Comparison of ENCODE assay signal across 19 cellular contexts in the genomic region with DNA sequence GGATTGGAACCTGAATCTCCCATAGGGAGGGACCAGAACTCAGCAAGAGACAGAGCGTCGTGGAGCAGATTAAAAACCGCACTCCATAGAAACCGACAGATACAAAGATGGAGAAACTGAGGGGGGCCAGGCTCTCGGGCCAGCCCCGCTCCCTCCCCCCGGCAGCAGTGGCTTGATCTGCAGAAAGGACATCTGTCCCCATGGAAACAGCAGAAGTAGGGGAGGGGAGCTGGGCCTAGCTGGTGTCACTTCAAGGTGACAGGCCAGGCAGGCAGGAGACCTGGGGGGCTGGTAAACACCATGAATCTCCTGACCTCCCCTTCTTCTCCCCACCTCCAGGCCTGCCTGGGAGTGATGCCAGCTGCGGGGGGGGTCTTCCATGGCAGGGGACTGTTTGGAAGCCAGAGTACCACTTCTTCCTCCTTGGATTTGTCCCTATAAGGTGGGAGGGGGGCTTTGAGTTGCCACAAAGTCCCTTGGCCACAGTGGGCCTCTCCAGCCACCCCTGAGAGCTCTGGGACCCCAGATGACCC. TPM values are rescaled to one million over a fixed set of nuclear protein-coding genes. Genes with fewer than 3 reads are reported as not detected.
DNase-seq lines count a peak whose midpoint lies in the region; ATAC-seq, FAIRE-seq and TF ChIP-seq lines count a peak whose summit lies in the region.
"Had no signal": no experiment of that assay in that cellular context is flagged by ENCODE, and none has a peak within 500 bp of the region (broad histone marks: within the 10 kb centered on the region; RNA-seq: fewer than 3 reads in every experiment).

No MANE protein-coding gene starts in this region.

- H3K9me3 Mint-ChIP-seq in nephron progenitor cell: no peaks in the 10 kb centered on the region
- no peaks in the 10 kb centered on the region for H3K9me3 Mint-ChIP-seq in CD8-positive, alpha-beta T cell
- H3K9me3 Mint-ChIP-seq: CD4-positive, alpha-beta T cell; H9; HFFc6 had no signal

- H3K4me1 ChIP-seq in HEK293 (ENCODE audit: control insufficient read depth, insufficient read depth, low read length) (no peaks in the 10 kb centered on the region), K562 (replicated peaks in 1 of 2; ENCODE audit: control insufficient read depth in 2 of 2, insufficient read depth in 2 of 2, low read length in 2 of 2) (peaks cover 6 to 22% of the 10 kb centered on the region in 2 experiments; a peak in 4 of 5 replicates), neuronal stem cell (ENCODE audit: control insufficient read depth in 2 of 2, insufficient read depth in 1 of 2, low read depth in 1 of 2, low read length in 2 of 2) (peaks cover 7% of the 10 kb centered on the region in 2 donors)
- no peaks in the 10 kb centered on the region for H3K4me1 ChIP-seq in CD8-positive, alpha-beta T cell (ENCODE audit: insufficient read depth, low read length)

- H4K20me1 ChIP-seq in K562 (replicated peaks; ENCODE audit: control insufficient read depth, insufficient read depth, low read length): no peaks in the 10 kb centered on the region

- CTCF ChIA-PET in HEK293 (lab: Yijun Ruan, JAX): no interaction called here
- CTCF ChIA-PET in K562 (lab: Yijun Ruan, JAX; ENCODE audit: low intra/inter-chr PET ratio): no interaction called here
- CTCF ChIA-PET in CD8-positive, alpha-beta T cell (lab: Charles Lee): no interaction called here

- no peak overlapping the region for H3K23ac ChIP-seq in neuronal stem cell (ENCODE audit: low read depth, low read length, poor library complexity)

- H3K27me3 Mint-ChIP-seq in nephron progenitor cell (ENCODE audit: low read depth, poor library complexity): peaks cover 45% of the 10 kb centered on the region
- no peaks in the 10 kb centered on the region for H3K27me3 Mint-ChIP-seq in CD8-positive, alpha-beta T cell (ENCODE audit: low read depth)
- H3K27me3 Mint-ChIP-seq: CD4-positive, alpha-beta T cell had no signal

- TF ChIP-seq RAD21 in K562 (CRISPR knock-in tag; conservative IDR thresholded peaks at IDR 0.05 in 1 of 2, IDR thresholded peaks at IDR 0.05 in 1 of 2): no peak

- H3K9me1 ChIP-seq in K562 (ENCODE audit: control insufficient read depth, insufficient read depth, low read length): no peaks in the 10 kb centered on the region

- no peak overlapping the region for H2BK15ac ChIP-seq in neuronal stem cell (ENCODE audit: low read length)

- in situ Hi-C loops in K562 (cut with MboI): no loop called here

- H3K36me3 Mint-ChIP-seq in nephron progenitor cell (ENCODE audit: low read depth): no peaks in the 10 kb centered on the region
- peaks cover 21% of the 10 kb centered on the region for H3K36me3 Mint-ChIP-seq in CD8-positive, alpha-beta T cell

- no peak overlapping the region for H3K14ac ChIP-seq in neuronal stem cell (ENCODE audit: low read length)

- H3K36me3 ChIP-seq in HEK293 (ENCODE audit: control insufficient read depth in 2 of 2, insufficient read depth in 1 of 2, low read length in 2 of 2) (no peaks in the 10 kb centered on the region), K562 (ENCODE audit: control insufficient read depth, insufficient read depth, low read length) (no peaks in the 10 kb centered on the region), neuronal stem cell (replicated peaks in 1 of 2; ENCODE audit: control insufficient read depth in 2 of 2, insufficient read depth in 2 of 2, low read length in 2 of 2) (peaks cover 0 to 24% of the 10 kb centered on the region in 2 donors)
- H3K36me3 ChIP-seq in CD8-positive, alpha-beta T cell (ENCODE audit: insufficient read depth, low read length): peaks cover 4% of the 10 kb centered on the region

- H4K8ac ChIP-seq in neuronal stem cell (ENCODE audit: low read depth, low read length): no peak overlapping the region

- POLR2A ChIA-PET in HEK293 (lab: Yijun Ruan, JAX): no interaction called here
- POLR2A ChIA-PET in K562 (lab: Yijun Ruan, JAX): interaction anchor here (0.6 to 1.6 kb wide), 3 partner anchors 10 to 269 kb away, joined by 3 to 4 read pairs (median 3); a partner anchor contains a TSS
- POLR2A ChIA-PET in CD8-positive, alpha-beta T cell (lab: Charles Lee): no interaction called here

- FAIRE-seq in K562 (lab: Jason Lieb, UNC): no peak
- FAIRE-seq: GM12878, GM19239 had no signal

- no peak for TF ChIP-seq EP300 in K562 (IDR thresholded peaks at IDR 0.05; ENCODE audit: low read length)

- H4K91ac ChIP-seq in neuronal stem cell (ENCODE audit: low read depth, low read length, poor library complexity): no peak overlapping the region

- no peak overlapping the region for H2BK5ac ChIP-seq in neuronal stem cell (ENCODE audit: low read length)

- no peak overlapping the region for H3K4me3 ChIP-seq in HEK293 (ENCODE audit: low read depth, low read length)
- no peak overlapping the region for H3K4me3 ChIP-seq in K562
- no peak overlapping the region for H3K4me3 ChIP-seq in neuronal stem cell (ENCODE audit: low read length in 2 of 2)
- no peak overlapping the region for H3K4me3 ChIP-seq in CD8-positive, alpha-beta T cell (ENCODE audit: low read depth, low read length)
- H3K4me3 ChIP-seq: GM12878 had no signal

- no peak overlapping the region for H3K27ac Mint-ChIP-seq in nephron progenitor cell
- no peak overlapping the region for H3K27ac Mint-ChIP-seq in CD8-positive, alpha-beta T cell
- H3K27ac Mint-ChIP-seq: CD4-positive, alpha-beta T cell; HFFc6 had no signal

- H3K4me2 ChIP-seq in K562 (ENCODE audit: insufficient read depth, low read length): no peak overlapping the region
- H3K4me2 ChIP-seq in neuronal stem cell (ENCODE audit: insufficient read depth, low read length, poor library complexity, severe bottlenecking): no peak overlapping the region

- H3K79me1 ChIP-seq in neuronal stem cell (ENCODE audit: low read depth, low read length): no peaks in the 10 kb centered on the region

- TF ChIP-seq CTCF in HEK293 (tag by site-specific recombination; IDR thresholded peaks at IDR 0.05) (no peak), K562 (IDR thresholded peaks at IDR 0.05 in 2 of 3, conservative IDR thresholded peaks at IDR 0.05 in 1 of 3; ENCODE audit: insufficient read depth in 2 of 3, low read depth in 1 of 3, low read length in 3 of 3) (no peak), nephron progenitor cell (IDR thresholded peaks at IDR 0.05) (no peak)
- no peak for TF ChIP-seq CTCF in CD8-positive, alpha-beta T cell (IDR thresholded peaks at IDR 0.05)

- no peak overlapping the region for H2BK120ac ChIP-seq in neuronal stem cell (ENCODE audit: low read depth, low read length)

- H3K4ac ChIP-seq in neuronal stem cell (ENCODE audit: low read length): no peak overlapping the region

- ATAC-seq in K562: no peak
- no peak for ATAC-seq in CD8-positive, alpha-beta T cell
- ATAC-seq: GM12878 had no signal

- no peak overlapping the region for H3K4me3 Mint-ChIP-seq in nephron progenitor cell
- H3K4me3 Mint-ChIP-seq in CD8-positive, alpha-beta T cell: no peak overlapping the region
- H3K4me3 Mint-ChIP-seq: CD4-positive, alpha-beta T cell; H9; HFFc6 had no signal

- H3K9ac ChIP-seq in K562 (ENCODE audit: insufficient read depth in 1 of 2, low read depth in 2 of 2, low read length in 2 of 2) (peak overlapping the region in 1 of 2 experiments; percentile 1; a peak in 1 of 4 replicates), neuronal stem cell (ENCODE audit: low read depth, low read length, poor library complexity) (no peak overlapping the region)

- TF ChIP-seq POLR2A in K562 (conservative IDR thresholded peaks at IDR 0.05): no peak

- peak overlapping the region; percentile 74 for H3K18ac ChIP-seq in neuronal stem cell (ENCODE audit: low read length)

- no peak overlapping the region for H2BK12ac ChIP-seq in neuronal stem cell (ENCODE audit: low read length)

- H2AFZ ChIP-seq in K562 (ENCODE audit: low read depth, low read length) (no peak overlapping the region; the same call in 1 of the 2 replicates), neuronal stem cell (ENCODE audit: low read length) (peak overlapping the region; percentile 11)

- BruUV-seq in K562 (replicated peaks; lab: Mats Ljungman, UMichigan): no TSS peak

- no peaks in the 10 kb centered on the region for H3K79me2 ChIP-seq in K562 (ENCODE audit: control insufficient read depth, insufficient read depth, low read length)

- no peaks in the 10 kb centered on the region for H3K9me3 ChIP-seq in HEK293 (ENCODE audit: control insufficient read depth, insufficient read depth, low read depth, low read length)
- H3K9me3 ChIP-seq in K562 (replicated peaks; ENCODE audit: control insufficient read depth, insufficient read depth, low read depth, low read length): no peaks in the 10 kb centered on the region
- H3K9me3 ChIP-seq in neuronal stem cell (replicated peaks in 1 of 2; ENCODE audit: control insufficient read depth in 2 of 2, insufficient read depth in 1 of 2, low read depth in 1 of 2, low read length in 2 of 2): no peaks in the 10 kb centered on the region
- no peaks in the 10 kb centered on the region for H3K9me3 ChIP-seq in CD8-positive, alpha-beta T cell (ENCODE audit: low read length)

- 35% methylated on average over 8 of the region's 8 CpGs for WGBS in K562 (ENCODE audit: insufficient coverage, low coverage, missing lambda C conversion rate)
- no CpG with 5 or more reads among the region's 8 CpGs for WGBS in neuronal stem cell (ENCODE audit: extremely low coverage in 2 of 2, insufficient read length in 2 of 2, insufficient replicate concordance in 1 of 2), 2 donors

- intact Hi-C loops in K562 (cut with micrococcal nuclease): no loop called here
- intact Hi-C loops in CD8-positive, alpha-beta T cell (cut with DNase I, micrococcal nuclease): no loop called here

- DNase-seq in NCI-H2171 treated with DMSO at 0.1 percent for 48 hours (lab: John Stamatoyannopoulos, UW) (peak; percentile 45), NCI-H2171 (lab: John Stamatoyannopoulos, UW) (no peak), K562 (ENCODE audit: extremely low read depth in 1 of 4, low spot score in 3 of 4) (no peak), neuronal stem cell (ENCODE audit: low spot score) (no peak), nephron progenitor cell (no peak)
- DNase-seq in CD8-positive, alpha-beta T cell: no peak
- DNase-seq: ACHN; C1 segment of cervical spinal cord; CD4-positive, alpha-beta T cell; DMS79; GOT3; H9; HFFc6 had no signal

- H3K27ac ChIP-seq in HEK293 (ENCODE audit: extremely low read depth, low read depth, low read length) (no peak overlapping the region), K562 (ENCODE audit: extremely low read depth, low read depth, low read length) (no peak overlapping the region), neuronal stem cell (replicated peaks; ENCODE audit: low read length) (no peak overlapping the region)
- no peak overlapping the region for H3K27ac ChIP-seq in CD8-positive, alpha-beta T cell (ENCODE audit: low read depth, low read length)

- H3K4me1 Mint-ChIP-seq in nephron progenitor cell: peaks cover 11% of the 10 kb centered on the region
- no peaks in the 10 kb centered on the region for H3K4me1 Mint-ChIP-seq in CD8-positive, alpha-beta T cell (ENCODE audit: low read depth)

- H2AK5ac ChIP-seq in neuronal stem cell (ENCODE audit: low read depth, low read length): peak overlapping the region; percentile 81

- H3K27me3 ChIP-seq in K562 (ENCODE audit: control insufficient read depth in 2 of 2, insufficient read depth in 2 of 2, low read length in 2 of 2) (peaks cover 3 to 8% of the 10 kb centered on the region in 2 experiments; a peak in 2 of 5 replicates), neuronal stem cell (ENCODE audit: control insufficient read depth in 3 of 3, insufficient read depth in 3 of 3, low read depth in 1 of 3, low read length in 3 of 3) (no peaks in the 10 kb centered on the region)
- no peaks in the 10 kb centered on the region for H3K27me3 ChIP-seq in CD8-positive, alpha-beta T cell (ENCODE audit: insufficient read depth, low read length)

RNA-seq across cellular contexts. Expression of a gene that starts 10.9 kb away (rescaled TPM):
- total RNA-seq in K562 (2011; cell fraction: chromatin; rRNA removed; ENCODE audit: low replicate concordance): not detected in 2 replicates
- total RNA-seq in K562 (2011; cell fraction: nucleolus; rRNA removed): not detected in 2 replicates
- not detected in 2 replicates for total RNA-seq in K562 (2011; cell fraction: nucleoplasm; rRNA removed)
- total RNA-seq in K562 (2014; rRNA removed) (not detected in 2 replicates), K562 (2014; rRNA removed; fragmentation: Illumina TruSeq; extraction: Trizol) (not detected in 2 replicates), K562 (2015; rRNA removed; fragmentation: Illumina TruSeq; extraction: Trizol) (not detected in 2 replicates), K562 (2021) (not detected in 2 replicates)
- polyA plus RNA-seq in K562 (2011; rRNA removed) (not detected in 2 replicates), K562 (2014; fragmentation: Illumina TruSeq; extraction: Trizol) (not detected in 2 replicates), K562 (2014; fragmentation: Nextera tagmentation; extraction: Ambion mirVana) (not detected), K562 (2014; rRNA removed) (not detected in 2 replicates)
- 0.06 TPM in 1 of 2 replicates, not detected in the other for polyA plus RNA-seq in K562 (2011; cell fraction: cytosol; rRNA removed)
- polyA plus RNA-seq in K562 (2011; cell fraction: nucleus; rRNA removed): not detected in 2 replicates
- polyA plus RNA-seq in K562 (2012): 0.10 and 0.18 TPM in 2 replicates
- not detected in 2 replicates for polyA minus RNA-seq in K562 (2011; rRNA and poly(A)+ RNA removed)
- not detected in 2 replicates for polyA minus RNA-seq in K562 (2011; cell fraction: cytosol; rRNA and poly(A)+ RNA removed)
- not detected in 2 replicates for polyA minus RNA-seq in K562 (2011; cell fraction: nucleus; rRNA and poly(A)+ RNA removed)
- 1.2 TPM for polyA plus RNA-seq in neuronal stem cell (2013, experiment 1 of 2)
- polyA plus RNA-seq in neuronal stem cell (2013, experiment 2 of 2): 1.3 TPM
- 10 to 100 TPM; 18.7 to 19.5 TPM for total RNA-seq in CD8-positive, alpha-beta T cell
- total RNA-seq: A172, G401, HFFc6, HT1080 had no signal

RNA-seq across cellular contexts. Expression of a gene that starts 12.2 kb away (rescaled TPM):
- total RNA-seq in K562 (2011; cell fraction: chromatin; rRNA removed; ENCODE audit: low replicate concordance): 0.42 TPM in 1 of 2 replicates, not detected in the other
- total RNA-seq in K562 (2011; cell fraction: nucleolus; rRNA removed): not detected in 2 replicates
- total RNA-seq in K562 (2011; cell fraction: nucleoplasm; rRNA removed): not detected in 2 replicates
- total RNA-seq in K562 (2014; rRNA removed): 0.33 TPM in 1 of 2 replicates, not detected in the other
- total RNA-seq in K562 (2014; rRNA removed; fragmentation: Illumina TruSeq; extraction: Trizol): not detected in 2 replicates
- total RNA-seq in K562 (2015; rRNA removed; fragmentation: Illumina TruSeq; extraction: Trizol): 0.15 TPM in 1 of 2 replicates, not detected in the other
- 0.38 and 0.62 TPM in 2 replicates for total RNA-seq in K562 (2021)
- polyA plus RNA-seq in K562 (2011; rRNA removed): 0.22 TPM in 1 of 2 replicates, not detected in the other
- polyA plus RNA-seq in K562 (2011; cell fraction: cytosol; rRNA removed): 0.21 and 0.49 TPM in 2 replicates
- polyA plus RNA-seq in K562 (2011; cell fraction: nucleus; rRNA removed): 0.36 and 0.90 TPM in 2 replicates
- polyA plus RNA-seq in K562 (2012): 0.78 and 1.4 TPM in 2 replicates
- 0.42 TPM in 1 of 2 replicates, not detected in the other for polyA plus RNA-seq in K562 (2014; fragmentation: Illumina TruSeq; extraction: Trizol)
- under 1 TPM; 0.13 to 0.18 TPM for polyA plus RNA-seq in K562 (2014; fragmentation: Nextera tagmentation; extraction: Ambion mirVana)
- polyA plus RNA-seq in K562 (2014; rRNA removed): 0.05 and 0.13 TPM in 2 replicates
- not detected in 2 replicates for polyA minus RNA-seq in K562 (2011; rRNA and poly(A)+ RNA removed)
- polyA minus RNA-seq in K562 (2011; cell fraction: cytosol; rRNA and poly(A)+ RNA removed): not detected in 2 replicates
- polyA minus RNA-seq in K562 (2011; cell fraction: nucleus; rRNA and poly(A)+ RNA removed): not detected in 2 replicates
- polyA plus RNA-seq in neuronal stem cell (2013, experiment 1 of 2): 0.26 TPM
- 0.32 TPM for polyA plus RNA-seq in neuronal stem cell (2013, experiment 2 of 2)
- total RNA-seq in CD8-positive, alpha-beta T cell: under 1 TPM in 1 of 2 experiments, not detected in 1; 0.11 TPM
- total RNA-seq: G401, GM12878, HFFc6, HT1080 had no signal

RNA-seq across cellular contexts. Expression of a gene that starts 13.1 kb away (rescaled TPM):
- 1.8 and 3.1 TPM in 2 replicates for total RNA-seq in K562 (2011; cell fraction: chromatin; rRNA removed; ENCODE audit: low replicate concordance)
- total RNA-seq in K562 (2011; cell fraction: nucleolus; rRNA removed): 1.7 and 2.8 TPM in 2 replicates
- total RNA-seq in K562 (2011; cell fraction: nucleoplasm; rRNA removed): 0.92 and 1.4 TPM in 2 replicates
- 0.65 and 0.77 TPM in 2 replicates for total RNA-seq in K562 (2014; rRNA removed)
- total RNA-seq in K562 (2014; rRNA removed; fragmentation: Illumina TruSeq; extraction: Trizol): 0.73 and 0.80 TPM in 2 replicates
- total RNA-seq in K562 (2015; rRNA removed; fragmentation: Illumina TruSeq; extraction: Trizol): 0.49 and 0.69 TPM in 2 replicates
- 1.4 and 1.5 TPM in 2 replicates for total RNA-seq in K562 (2021)
- polyA plus RNA-seq in K562 (2011; rRNA removed): 0.87 and 1.2 TPM in 2 replicates
- polyA plus RNA-seq in K562 (2011; cell fraction: cytosol; rRNA removed): 0.44 and 3.4 TPM in 2 replicates
- 2.1 and 3.7 TPM in 2 replicates for polyA plus RNA-seq in K562 (2011; cell fraction: nucleus; rRNA removed)
- 0.44 and 1.0 TPM in 2 replicates for polyA plus RNA-seq in K562 (2012)
- polyA plus RNA-seq in K562 (2014; fragmentation: Illumina TruSeq; extraction: Trizol): 0.29 and 1.9 TPM in 2 replicates
- under 1 TPM in 1 of 2 experiments, not detected in 1; 0.11 TPM for polyA plus RNA-seq in K562 (2014; fragmentation: Nextera tagmentation; extraction: Ambion mirVana)
- 0.78 and 1.1 TPM in 2 replicates for polyA plus RNA-seq in K562 (2014; rRNA removed)
- 0.33 and 0.49 TPM in 2 replicates for polyA minus RNA-seq in K562 (2011; rRNA and poly(A)+ RNA removed)
- polyA minus RNA-seq in K562 (2011; cell fraction: cytosol; rRNA and poly(A)+ RNA removed): not detected in 2 replicates
- polyA minus RNA-seq in K562 (2011; cell fraction: nucleus; rRNA and poly(A)+ RNA removed): 0.22 and 0.81 TPM in 2 replicates
- polyA plus RNA-seq in neuronal stem cell (2013, experiment 1 of 2): 34.4 TPM
- 34.5 TPM for polyA plus RNA-seq in neuronal stem cell (2013, experiment 2 of 2)
- total RNA-seq in CD8-positive, alpha-beta T cell: 1 to 10 TPM; 3.1 to 4.9 TPM

RNA-seq across cellular contexts. Expression of a gene that starts 44.4 kb away (rescaled TPM):
- 8.3 and 15.5 TPM in 2 replicates for total RNA-seq in K562 (2011; cell fraction: chromatin; rRNA removed; ENCODE audit: low replicate concordance)
- 12.6 and 14.5 TPM in 2 replicates for total RNA-seq in K562 (2011; cell fraction: nucleolus; rRNA removed)
- 8.1 and 11.4 TPM in 2 replicates for total RNA-seq in K562 (2011; cell fraction: nucleoplasm; rRNA removed)
- total RNA-seq in K562 (2014; rRNA removed): 34.9 and 46.0 TPM in 2 replicates
- total RNA-seq in K562 (2014; rRNA removed; fragmentation: Illumina TruSeq; extraction: Trizol): 11.7 and 12.1 TPM in 2 replicates
- 22.4 and 23.5 TPM in 2 replicates for total RNA-seq in K562 (2015; rRNA removed; fragmentation: Illumina TruSeq; extraction: Trizol)
- 26.5 and 28.6 TPM in 2 replicates for total RNA-seq in K562 (2021)
- 12.6 and 15.4 TPM in 2 replicates for polyA plus RNA-seq in K562 (2011; rRNA removed)
- polyA plus RNA-seq in K562 (2011; cell fraction: cytosol; rRNA removed): 17.5 and 33.3 TPM in 2 replicates
- 8.4 and 11.4 TPM in 2 replicates for polyA plus RNA-seq in K562 (2011; cell fraction: nucleus; rRNA removed)
- 20.8 and 26.9 TPM in 2 replicates for polyA plus RNA-seq in K562 (2012)
- 19.3 and 27.8 TPM in 2 replicates for polyA plus RNA-seq in K562 (2014; fragmentation: Illumina TruSeq; extraction: Trizol)
- polyA plus RNA-seq in K562 (2014; fragmentation: Nextera tagmentation; extraction: Ambion mirVana): 1 to 10 TPM in 1 of 2 experiments, under 1 TPM in 1; 0.41 to 1.4 TPM
- polyA plus RNA-seq in K562 (2014; rRNA removed): 33.0 and 34.6 TPM in 2 replicates
- polyA minus RNA-seq in K562 (2011; rRNA and poly(A)+ RNA removed): 11.0 and 12.5 TPM in 2 replicates
- polyA minus RNA-seq in K562 (2011; cell fraction: cytosol; rRNA and poly(A)+ RNA removed): 8.3 and 10.7 TPM in 2 replicates
- 3.2 and 6.4 TPM in 2 replicates for polyA minus RNA-seq in K562 (2011; cell fraction: nucleus; rRNA and poly(A)+ RNA removed)
- 17.8 TPM for polyA plus RNA-seq in neuronal stem cell (2013, experiment 1 of 2)
- polyA plus RNA-seq in neuronal stem cell (2013, experiment 2 of 2): 16.3 TPM
- 10 to 100 TPM; 53.9 to 61.6 TPM for total RNA-seq in CD8-positive, alpha-beta T cell

RNA-seq across cellular contexts. Expression of a gene that starts 47.4 kb away (rescaled TPM):
- 2.7 and 6.6 TPM in 2 replicates for total RNA-seq in K562 (2011; cell fraction: chromatin; rRNA removed; ENCODE audit: low replicate concordance)
- 8.7 and 10.8 TPM in 2 replicates for total RNA-seq in K562 (2011; cell fraction: nucleolus; rRNA removed)
- 4.0 and 6.0 TPM in 2 replicates for total RNA-seq in K562 (2011; cell fraction: nucleoplasm; rRNA removed)
- total RNA-seq in K562 (2014; rRNA removed): 4.3 and 7.8 TPM in 2 replicates
- 2.3 and 3.9 TPM in 2 replicates for total RNA-seq in K562 (2014; rRNA removed; fragmentation: Illumina TruSeq; extraction: Trizol)
- total RNA-seq in K562 (2015; rRNA removed; fragmentation: Illumina TruSeq; extraction: Trizol): 3.5 and 4.5 TPM in 2 replicates
- 5.7 and 8.2 TPM in 2 replicates for total RNA-seq in K562 (2021)
- polyA plus RNA-seq in K562 (2011; rRNA removed): 4.3 and 4.7 TPM in 2 replicates
- polyA plus RNA-seq in K562 (2011; cell fraction: cytosol; rRNA removed): 5.4 and 13.5 TPM in 2 replicates
- 5.6 and 10.5 TPM in 2 replicates for polyA plus RNA-seq in K562 (2011; cell fraction: nucleus; rRNA removed)
- polyA plus RNA-seq in K562 (2012): 1.4 and 4.8 TPM in 2 replicates
- polyA plus RNA-seq in K562 (2014; fragmentation: Illumina TruSeq; extraction: Trizol): 5.3 and 5.4 TPM in 2 replicates
- 1 to 10 TPM; 1.2 to 3.6 TPM for polyA plus RNA-seq in K562 (2014; fragmentation: Nextera tagmentation; extraction: Ambion mirVana)
- polyA plus RNA-seq in K562 (2014; rRNA removed): 5.8 and 9.8 TPM in 2 replicates
- polyA minus RNA-seq in K562 (2011; rRNA and poly(A)+ RNA removed): 1.2 and 3.1 TPM in 2 replicates
- 2.0 and 2.6 TPM in 2 replicates for polyA minus RNA-seq in K562 (2011; cell fraction: cytosol; rRNA and poly(A)+ RNA removed)
- 1.1 and 3.2 TPM in 2 replicates for polyA minus RNA-seq in K562 (2011; cell fraction: nucleus; rRNA and poly(A)+ RNA removed)
- 6.4 TPM for polyA plus RNA-seq in neuronal stem cell (2013, experiment 1 of 2)
- 7.4 TPM for polyA plus RNA-seq in neuronal stem cell (2013, experiment 2 of 2)
- under 1 TPM; 0.65 to 0.97 TPM for total RNA-seq in CD8-positive, alpha-beta T cell

Comparison
In these comparisons a context has a peak if more than half of its experiments do, and no peak if none do; other contexts are left out.
1. RNA of a gene that starts 10.9 kb away (total RNA-seq): 18.7 to 19.5 TPM in CD8-positive, alpha-beta T cell; not detected in K562; every median in the first group is over 10 times any median in the second.